In genomic region chr7:112572669-112573301, GRCh38 we compare ENCODE assay signal across 13 cellular contexts.
A peak's percentile ranks its signal among the peaks of the same experiment; 100 is the strongest.
DNase-seq lines count a peak whose midpoint lies in the region; ATAC-seq and TF ChIP-seq lines count a peak whose summit lies in the region.
"Had no signal": no experiment of that assay in that cellular context is flagged by ENCODE, and none has a peak within 500 bp of the region (broad histone marks: within the 10 kb centered on the region; RNA-seq: fewer than 3 reads in every experiment).

No MANE protein-coding gene starts in this region.

- ATAC-seq in SK-N-SH treated with all-trans-retinoic acid at 6 μM for 48 hours = peak; percentile 24; the same call in 2 of the 3 replicates
- ATAC-seq in mucosa of descending colon = peak; percentile 82
- no peak for ATAC-seq in GM21360 (IDR thresholded peaks at IDR 0.05; ENCODE audit: unreplicated experiment)
- ATAC-seq: activated CD4-positive, CD25-positive, alpha-beta regulatory T cell treated with anti-CD3 and anti-CD28 coated beads, Interleukin-2, amount 50 U/mL, for 24 hours; sciatic nerve had no signal

- no peak overlapping the region for H3K27ac Mint-ChIP-seq in activated CD4-positive, alpha-beta memory T cell treated with anti-CD3 and anti-CD28 coated beads for 36 hours
- no peak overlapping the region for H3K27ac Mint-ChIP-seq in activated CD4-positive, alpha-beta T cell treated with anti-CD3 and anti-CD28 coated beads, Interleukin-2, amount 10 ng/mL, durations not matched to agents 24 days and 14 days
- H3K27ac Mint-ChIP-seq: CD14-positive monocyte had no signal

- CTCF ChIA-PET in activated CD4-positive, alpha-beta memory T cell treated with anti-CD3 and anti-CD28 coated beads for 36 hours (lab: Charles Lee) = interaction anchor here (0.9 to 1.0 kb wide), 2 partner anchors 23 to 324 kb away, joined by 3 read pairs; no protein-coding TSS in a partner anchor

- DNase-seq in DMS 273 (lab: John Stamatoyannopoulos, UW; ENCODE audit: unreplicated experiment) = peak; percentile 62
- peak; percentile 43 for DNase-seq in NCI-H1048 (lab: John Stamatoyannopoulos, UW)
- peak in 1 of 3 donors; percentile 90 for DNase-seq in mucosa of descending colon
- DNase-seq in AG08396 (ENCODE audit: low spot score) = no peak
- DNase-seq in activated CD4-positive, alpha-beta memory T cell treated with anti-CD3 and anti-CD28 coated beads for 36 hours = no peak
- DNase-seq in activated CD4-positive, alpha-beta T cell treated with anti-CD3 and anti-CD28 coated beads, Interleukin-2, amount 10 ng/mL, durations not matched to agents 24 days and 14 days = no peak
- DNase-seq: Kasumi-1, kidney had no signal

- intact Hi-C loops in mucosa of descending colon (cut with DNase I, micrococcal nuclease) = no loop called here
- intact Hi-C loops in activated CD4-positive, alpha-beta memory T cell treated with anti-CD3 and anti-CD28 coated beads for 36 hours (cut with micrococcal nuclease) = loop anchor here (5.0 kb wide), 1 partner anchor 325 kb away; no protein-coding TSS in a partner anchor
- intact Hi-C loops in activated CD4-positive, alpha-beta T cell treated with anti-CD3 and anti-CD28 coated beads, Interleukin-2, amount 10 ng/mL, durations not matched to agents 24 days and 14 days (cut with micrococcal nuclease) = no loop called here

- H3K36me3 Mint-ChIP-seq in activated CD4-positive, alpha-beta memory T cell treated with anti-CD3 and anti-CD28 coated beads for 36 hours = no peaks in the 10 kb centered on the region
- H3K36me3 Mint-ChIP-seq in activated CD4-positive, alpha-beta T cell treated with anti-CD3 and anti-CD28 coated beads, Interleukin-2, amount 10 ng/mL, durations not matched to agents 24 days and 14 days (ENCODE audit: low read depth) = no peaks in the 10 kb centered on the region
- H3K36me3 Mint-ChIP-seq: CD14-positive monocyte had no signal

- peaks cover 42% of the 10 kb centered on the region for H3K4me1 ChIP-seq in mucosa of descending colon (ENCODE audit: low read depth)

- H3K36me3 ChIP-seq in mucosa of descending colon (ENCODE audit: low read depth) = no peaks in the 10 kb centered on the region

- peaks cover 5% of the 10 kb centered on the region for H3K27me3 Mint-ChIP-seq in activated CD4-positive, alpha-beta memory T cell treated with anti-CD3 and anti-CD28 coated beads for 36 hours
- H3K27me3 Mint-ChIP-seq in activated CD4-positive, alpha-beta T cell treated with anti-CD3 and anti-CD28 coated beads, Interleukin-2, amount 10 ng/mL, durations not matched to agents 24 days and 14 days = peaks cover 2% of the 10 kb centered on the region

- no peak for TF ChIP-seq CTCF in mucosa of descending colon (IDR thresholded peaks at IDR 0.05)

- POLR2A ChIA-PET in activated CD4-positive, alpha-beta memory T cell treated with anti-CD3 and anti-CD28 coated beads for 36 hours (lab: Charles Lee) = no interaction called here

- peaks cover 3% of the 10 kb centered on the region for H3K4me1 Mint-ChIP-seq in activated CD4-positive, alpha-beta memory T cell treated with anti-CD3 and anti-CD28 coated beads for 36 hours (ENCODE audit: low read depth)
- no peaks in the 10 kb centered on the region for H3K4me1 Mint-ChIP-seq in activated CD4-positive, alpha-beta T cell treated with anti-CD3 and anti-CD28 coated beads, Interleukin-2, amount 10 ng/mL, durations not matched to agents 24 days and 14 days
- H3K4me1 Mint-ChIP-seq: CD14-positive monocyte had no signal

- H3K9me3 Mint-ChIP-seq in activated CD4-positive, alpha-beta memory T cell treated with anti-CD3 and anti-CD28 coated beads for 36 hours = peaks cover 5% of the 10 kb centered on the region
- peaks cover 13% of the 10 kb centered on the region for H3K9me3 Mint-ChIP-seq in activated CD4-positive, alpha-beta T cell treated with anti-CD3 and anti-CD28 coated beads, Interleukin-2, amount 10 ng/mL, durations not matched to agents 24 days and 14 days

- H3K4me3 ChIP-seq in mucosa of descending colon = no peak overlapping the region

- H3K4me3 Mint-ChIP-seq in activated CD4-positive, alpha-beta memory T cell treated with anti-CD3 and anti-CD28 coated beads for 36 hours = no peak overlapping the region
- H3K4me3 Mint-ChIP-seq in activated CD4-positive, alpha-beta T cell treated with anti-CD3 and anti-CD28 coated beads, Interleukin-2, amount 10 ng/mL, durations not matched to agents 24 days and 14 days = no peak overlapping the region
- H3K4me3 Mint-ChIP-seq: CD14-positive monocyte had no signal

- H3K9me3 ChIP-seq in mucosa of descending colon = no peaks in the 10 kb centered on the region

TF ChIP-seq in SK-N-SH treated with all-trans-retinoic acid at 6 μM for 48 hours, 23 proteins besides CTCF, POLR2A, EP300 and RAD21:
- TF ChIP-seq ZNF70 (CRISPR knock-in tag; IDR thresholded peaks at IDR 0.05) (no peak), POU6F1 (CRISPR knock-in tag; IDR thresholded peaks at IDR 0.05; ENCODE audit: borderline replicate concordance, low read depth) (no peak), ARNTL (CRISPR knock-in tag; IDR thresholded peaks at IDR 0.05; ENCODE audit: borderline replicate concordance, low read depth) (no peak), TCF4 (CRISPR knock-in tag; IDR thresholded peaks at IDR 0.05; ENCODE audit: borderline replicate concordance) (no peak), PPARA (CRISPR knock-in tag; IDR thresholded peaks at IDR 0.05; ENCODE audit: borderline replicate concordance) (no peak), ZFP30 (CRISPR knock-in tag; IDR thresholded peaks at IDR 0.05) (no peak), CREB5 (CRISPR knock-in tag; IDR thresholded peaks at IDR 0.05; ENCODE audit: low read depth) (no peak), GLIS3 (CRISPR knock-in tag; IDR thresholded peaks at IDR 0.05) (no peak), BACH2 (CRISPR knock-in tag; IDR thresholded peaks at IDR 0.05; ENCODE audit: borderline replicate concordance) (no peak), RARB (CRISPR knock-in tag; IDR thresholded peaks at IDR 0.05) (no peak), OSR1 (CRISPR knock-in tag; IDR thresholded peaks at IDR 0.05) (no peak), ZC3H10 (CRISPR knock-in tag; IDR thresholded peaks at IDR 0.05) (no peak), ZNF8 (CRISPR knock-in tag; IDR thresholded peaks at IDR 0.05) (no peak), SNAI2 (CRISPR knock-in tag; IDR thresholded peaks at IDR 0.05) (no peak), ZFP3 (CRISPR knock-in tag; IDR thresholded peaks at IDR 0.05) (no peak), CSRNP3 (CRISPR knock-in tag; IDR thresholded peaks at IDR 0.05) (no peak), ISL1 (CRISPR knock-in tag; IDR thresholded peaks at IDR 0.05) (no peak)

Comparison
In these comparisons a context has a peak if more than half of its experiments do, and no peak if none do; other contexts are left out.
1. DNase-seq: peak in DMS 273 (single experiment) and NCI-H1048 (single experiment); none in AG08396 (single experiment), activated CD4-positive, alpha-beta memory T cell treated with anti-CD3 and anti-CD28 coated beads for 36 hours (single experiment) and activated CD4-positive, alpha-beta T cell treated with anti-CD3 and anti-CD28 coated beads, Interleukin-2, amount 10 ng/mL, durations not matched to agents 24 days and 14 days (single experiment).